1 cellular context compared by ENCODE assay signal in genomic region chr17:60471451-60471850, GRCh38.
A peak's percentile ranks its signal among the peaks of the same experiment; 100 is the strongest.
TF ChIP-seq lines count a peak whose summit lies in the region.

No MANE protein-coding gene starts in this region.

TF ChIP-seq in K562, 482 proteins besides CTCF, POLR2A, EP300 and RAD21:
- TF ChIP-seq ETS1 (conservative IDR thresholded peaks at IDR 0.05; ENCODE audit: control insufficient read depth, low read depth, low read length) (no peak), NUFIP1 (IDR thresholded peaks at IDR 0.05; ENCODE audit: partially characterized antibody) (no peak), ZNF592 (IDR thresholded peaks at IDR 0.05) (no peak), NR3C1 (CRISPR knock-in tag; IDR thresholded peaks at IDR 0.05) (no peak), ZNF324 (CRISPR knock-in tag; IDR thresholded peaks at IDR 0.05) (peak; percentile 93), STAT6 (CRISPR knock-in tag; IDR thresholded peaks at IDR 0.05) (no peak), ZMIZ1 (IDR thresholded peaks at IDR 0.05; ENCODE audit: low read depth in 2 of 2, low read length in 2 of 2) (no peak), CBX3 (IDR thresholded peaks at IDR 0.05; ENCODE audit: borderline replicate concordance in 1 of 2, low read length in 2 of 2) (peak in 1 of 2 experiments; percentile 46; a peak in 1 of 3 replicates), PCBP2 (IDR thresholded peaks at IDR 0.05; ENCODE audit: low read depth, low read length, poor library complexity, severe bottlenecking) (no peak), RFX7 (CRISPR knock-in tag; IDR thresholded peaks at IDR 0.05) (no peak)
